15 cellular contexts compared by ENCODE assay signal in genomic region chr1:28416509-28417194, GRCh38. TPM values are rescaled to one million over a fixed set of nuclear protein-coding genes. Genes with fewer than 3 reads are reported as not detected.
A peak's percentile ranks its signal among the peaks of the same experiment; 100 is the strongest.
DNase-seq lines count a peak whose midpoint lies in the region; ATAC-seq, FAIRE-seq and TF ChIP-seq lines count a peak whose summit lies in the region.
"Had no signal": no experiment of that assay in that cellular context is flagged by ENCODE, and none has a peak within 500 bp of the region (broad histone marks: within the 10 kb centered on the region; RNA-seq: fewer than 3 reads in every experiment).

No MANE protein-coding gene starts in this region.

- no peak overlapping the region for H3K4me3 Mint-ChIP-seq in astrocyte (ENCODE audit: unreplicated experiment)
- H3K4me3 Mint-ChIP-seq in natural killer cell treated with Interleukin-12 subunit alpha and Interleukin-12 subunit beta and Interleukin-15 and Interleukin-18, amount 100 ng/mL, for 72 hours, result no peak overlapping the region
- H3K4me3 Mint-ChIP-seq: endodermal cell had no signal

- no peaks in the 10 kb centered on the region for H3K36me3 ChIP-seq in astrocyte (ENCODE audit: insufficient read depth, low read length)

- no peak overlapping the region for H3K9ac ChIP-seq in astrocyte (ENCODE audit: low read length)

- H3K4me1 Mint-ChIP-seq in astrocyte (ENCODE audit: low read depth, unreplicated experiment), result peaks cover 28% of the 10 kb centered on the region
- H3K4me1 Mint-ChIP-seq in natural killer cell treated with Interleukin-12 subunit alpha and Interleukin-12 subunit beta and Interleukin-15 and Interleukin-18, amount 100 ng/mL, for 72 hours (ENCODE audit: low read depth in 2 of 2), result peaks cover 6% of the 10 kb centered on the region in 2 donors

- H4K20me1 ChIP-seq in astrocyte (ENCODE audit: insufficient read depth, low read length), result peaks cover 26% of the 10 kb centered on the region

- peaks cover 51% of the 10 kb centered on the region for H3K79me2 ChIP-seq in astrocyte (ENCODE audit: insufficient read depth, low read length)

- FAIRE-seq in astrocyte (lab: Jason Lieb, UNC), result no peak

- TF ChIP-seq CTCF in astrocyte (IDR thresholded peaks at IDR 0.05; ENCODE audit: insufficient read depth, low read depth, low read length), result no peak

- H3K27ac Mint-ChIP-seq in astrocyte (ENCODE audit: unreplicated experiment), result peak overlapping the region; percentile 99
- peak overlapping the region; percentile 14 to 43 for H3K27ac Mint-ChIP-seq in natural killer cell treated with Interleukin-12 subunit alpha and Interleukin-12 subunit beta and Interleukin-15 and Interleukin-18, amount 100 ng/mL, for 72 hours
- H3K27ac Mint-ChIP-seq: endodermal cell had no signal

- peaks cover 2% of the 10 kb centered on the region for H3K36me3 Mint-ChIP-seq in astrocyte (ENCODE audit: low read depth, unreplicated experiment)
- no peaks in the 10 kb centered on the region for H3K36me3 Mint-ChIP-seq in natural killer cell treated with Interleukin-12 subunit alpha and Interleukin-12 subunit beta and Interleukin-15 and Interleukin-18, amount 100 ng/mL, for 72 hours

- no peak overlapping the region for H3K4me3 ChIP-seq in astrocyte (ENCODE audit: insufficient read depth, low read depth, low read length)
- H3K4me3 ChIP-seq: ascending aorta, lung had no signal

- DNase-seq in Daoy (ENCODE audit: low read depth) (peak; percentile 23), LoVo (ENCODE audit: low spot score) (peak; percentile 35), astrocyte (ENCODE audit: low read depth) (no peak), SIG-M5 (lab: John Stamatoyannopoulos, UW) (no peak), SHP77 treated with DMSO at 0.1 percent for 48 hours (lab: John Stamatoyannopoulos, UW) (no peak), ureter (ENCODE audit: low spot score) (no peak), epidermal melanocyte (ENCODE audit: insufficient read length, low spot score) (no peak)
- DNase-seq in natural killer cell treated with Interleukin-12 subunit alpha and Interleukin-12 subunit beta and Interleukin-15 and Interleukin-18, amount 100 ng/mL, for 72 hours (ENCODE audit: low spot score), result no peak
- DNase-seq: C1 segment of cervical spinal cord; endodermal cell; hippocampal formation; stimulated activated CD4-positive, alpha-beta T cell treated with anti-CD3 and anti-CD28 coated beads, Interleukin-2, amount 100 ng/mL, for 24 hours; stimulated activated naive CD4-positive, alpha-beta T cell had no signal

- H3K4me2 ChIP-seq in astrocyte (ENCODE audit: low read length), result no peak overlapping the region

- peaks cover under 1% of the 10 kb centered on the region for H3K4me1 ChIP-seq in astrocyte (ENCODE audit: insufficient read depth, low read length)
- H3K4me1 ChIP-seq: ascending aorta had no signal

- no peaks in the 10 kb centered on the region for H3K9me3 Mint-ChIP-seq in astrocyte (ENCODE audit: unreplicated experiment)
- no peaks in the 10 kb centered on the region for H3K9me3 Mint-ChIP-seq in natural killer cell treated with Interleukin-12 subunit alpha and Interleukin-12 subunit beta and Interleukin-15 and Interleukin-18, amount 100 ng/mL, for 72 hours
- H3K9me3 Mint-ChIP-seq: endodermal cell had no signal

- H3K27me3 ChIP-seq in astrocyte (ENCODE audit: insufficient read depth, low read length), result no peaks in the 10 kb centered on the region
- H3K27me3 ChIP-seq: ascending aorta had no signal

- H2AFZ ChIP-seq in astrocyte (ENCODE audit: low read depth, low read length), result no peak overlapping the region

- H3K27ac ChIP-seq in astrocyte (ENCODE audit: low read depth, low read length), result peak overlapping the region; percentile 16
- H3K27ac ChIP-seq: ascending aorta had no signal

- H3K27me3 Mint-ChIP-seq in astrocyte (ENCODE audit: low read depth, unreplicated experiment), result no peaks in the 10 kb centered on the region
- H3K27me3 Mint-ChIP-seq in natural killer cell treated with Interleukin-12 subunit alpha and Interleukin-12 subunit beta and Interleukin-15 and Interleukin-18, amount 100 ng/mL, for 72 hours, result no peaks in the 10 kb centered on the region

- ATAC-seq in natural killer cell treated with Interleukin-12 subunit alpha and Interleukin-12 subunit beta and Interleukin-15 and Interleukin-18, amount 100 ng/mL, for 72 hours, result no peak

- H3K9me3 ChIP-seq in astrocyte (ENCODE audit: insufficient read depth, low read depth, low read length), result no peaks in the 10 kb centered on the region
- H3K9me3 ChIP-seq: ascending aorta had no signal

RNA-seq across cellular contexts. Expression of gene PHACTR4, which starts 47.1 kb away (rescaled TPM):
- total RNA-seq in Daoy (2014; rRNA removed; shearing (Covaris generic)), result 10.9 and 12.2 TPM in 2 replicates
- total RNA-seq in astrocyte, result 72.6 and 78.5 TPM in 2 replicates
- 10 to 100 TPM; 30.2 to 32.7 TPM for total RNA-seq in natural killer cell treated with Interleukin-12 subunit alpha and Interleukin-12 subunit beta and Interleukin-15 and Interleukin-18, amount 100 ng/mL, for 72 hours
- total RNA-seq in ureter, result 44.1 TPM

Comparison
In these comparisons a context has a peak if more than half of its experiments do, and no peak if none do; other contexts are left out.
1. DNase-seq: peak in Daoy (single experiment) and LoVo (single experiment); none in astrocyte (single experiment), natural killer cell treated with Interleukin-12 subunit alpha and Interleukin-12 subunit beta and Interleukin-15 and Interleukin-18, amount 100 ng/mL, for 72 hours (single experiment), SIG-M5 (single experiment), SHP77 treated with DMSO at 0.1 percent for 48 hours (single experiment), ureter (single experiment) and epidermal melanocyte (single experiment).